18 cellular contexts compared by ENCODE assay signal in genomic region chr12:71764587-71765321, GRCh38. TPM values are rescaled to one million over a fixed set of nuclear protein-coding genes. Genes with fewer than 3 reads are reported as not detected.
DNase-seq lines count a peak whose midpoint lies in the region; ATAC-seq, FAIRE-seq and TF ChIP-seq lines count a peak whose summit lies in the region.
"Had no signal": no experiment of that assay in that cellular context is flagged by ENCODE, and none has a peak within 500 bp of the region (broad histone marks: within the 10 kb centered on the region; RNA-seq: fewer than 3 reads in every experiment).

No MANE protein-coding gene starts in this region.

- no peaks in the 10 kb centered on the region for H3K27me3 Mint-ChIP-seq in activated CD4-positive, alpha-beta T cell treated with anti-CD3 and anti-CD28 coated beads for 36 hours
- no peaks in the 10 kb centered on the region for H3K27me3 Mint-ChIP-seq in CD4-positive, alpha-beta memory T cell

- TF ChIP-seq CTCF in GM12878 (IDR thresholded peaks at IDR 0.05 in 2 of 3, conservative IDR thresholded peaks at IDR 0.05 in 1 of 3; ENCODE audit: control insufficient read depth in 2 of 3, extremely low read depth in 1 of 3, insufficient read depth in 1 of 3, low read depth in 3 of 3, low read length in 3 of 3) (no peak), osteoblast (IDR thresholded peaks at IDR 0.05; ENCODE audit: extremely low read depth, low read depth, low read length) (no peak), hepatocyte (IDR thresholded peaks at IDR 0.05; ENCODE audit: poor library complexity) (no peak)

- no peaks in the 10 kb centered on the region for H3K9me2 ChIP-seq in hepatocyte (replicated peaks; ENCODE audit: insufficient read depth)

- no peaks in the 10 kb centered on the region for H3K27me3 ChIP-seq in CD4-positive, alpha-beta memory T cell (ENCODE audit: insufficient read depth, low read length)
- H3K27me3 ChIP-seq in GM12878 (replicated peaks in 1 of 2; ENCODE audit: control insufficient read depth in 2 of 2, insufficient read depth in 2 of 2, low read length in 1 of 2) (no peaks in the 10 kb centered on the region), osteoblast (ENCODE audit: insufficient read depth, low read length) (no peaks in the 10 kb centered on the region), hepatocyte (no peaks in the 10 kb centered on the region)

- no peak for ATAC-seq in activated CD4-positive, alpha-beta T cell treated with anti-CD3 and anti-CD28 coated beads for 36 hours
- ATAC-seq in GM12878 = no peak

- H3K36me3 Mint-ChIP-seq in activated CD4-positive, alpha-beta T cell treated with anti-CD3 and anti-CD28 coated beads for 36 hours (ENCODE audit: low read depth) = peaks cover 52% of the 10 kb centered on the region
- peaks cover 29% of the 10 kb centered on the region in 2 donors for H3K36me3 Mint-ChIP-seq in CD4-positive, alpha-beta memory T cell

- H2AFZ ChIP-seq in GM12878 (ENCODE audit: control insufficient read depth, low read depth, low read length) (no peak overlapping the region), osteoblast (ENCODE audit: low read length) (no peak overlapping the region), hepatocyte (no peak overlapping the region)

- no TSS peak for BruUV-seq in GM12878 (replicated peaks; lab: Mats Ljungman, UMichigan)

- peaks cover 41% of the 10 kb centered on the region for H3K4me1 ChIP-seq in CD4-positive, alpha-beta memory T cell (ENCODE audit: insufficient read depth, low read length)
- H3K4me1 ChIP-seq in GM12878 (ENCODE audit: control insufficient read depth, insufficient read depth, low read length) = no peaks in the 10 kb centered on the region
- H3K4me1 ChIP-seq in osteoblast (ENCODE audit: insufficient read depth, low read length) = no peaks in the 10 kb centered on the region
- H3K4me1 ChIP-seq in hepatocyte (ENCODE audit: insufficient read depth) = no peaks in the 10 kb centered on the region

- TF ChIP-seq RAD21 in GM12878 (IDR thresholded peaks at IDR 0.05; ENCODE audit: insufficient read depth, low read depth, low read length) = no peak

- H3K4me2 ChIP-seq in GM12878 (ENCODE audit: control insufficient read depth, insufficient read depth) (no peak overlapping the region), osteoblast (ENCODE audit: insufficient read depth, low read length) (no peak overlapping the region), hepatocyte (no peak overlapping the region)

- POLR2A ChIA-PET in activated CD4-positive, alpha-beta T cell treated with anti-CD3 and anti-CD28 coated beads for 36 hours (lab: Charles Lee) = no interaction called here
- POLR2A ChIA-PET in CD4-positive, alpha-beta memory T cell (lab: Charles Lee; ENCODE audit: partially characterized antibody) = no interaction called here
- POLR2A ChIA-PET in GM12878 (lab: Charles Lee) = no interaction called here

- TF ChIP-seq EP300 in GM12878 (IDR thresholded peaks at IDR 0.05; ENCODE audit: borderline replicate concordance in 1 of 2, control insufficient read depth in 1 of 2, low read depth in 2 of 2, low read length in 2 of 2) = no peak

- no peak overlapping the region for H3K4me3 Mint-ChIP-seq in activated CD4-positive, alpha-beta T cell treated with anti-CD3 and anti-CD28 coated beads for 36 hours
- peak overlapping the region in 6 of 8 donors; percentile 0 to 74 (median 29) for H3K4me3 Mint-ChIP-seq in CD4-positive, alpha-beta memory T cell

- peak overlapping the region; percentile 22 for H3K27ac Mint-ChIP-seq in activated CD4-positive, alpha-beta T cell treated with anti-CD3 and anti-CD28 coated beads for 36 hours
- peak overlapping the region in 1 of 7 donors; percentile 65 for H3K27ac Mint-ChIP-seq in CD4-positive, alpha-beta memory T cell

- intact Hi-C loops in activated CD4-positive, alpha-beta T cell treated with anti-CD3 and anti-CD28 coated beads for 36 hours (cut with DNase I, micrococcal nuclease) = loop anchor here in 1 of 2 experiments (1.0 kb wide), 1 partner anchor 8 kb away; no protein-coding TSS in a partner anchor
- intact Hi-C loops in CD4-positive, alpha-beta memory T cell (cut with micrococcal nuclease) = no loop called here
- intact Hi-C loops in GM12878 (cut with micrococcal nuclease; ENCODE audit: unreplicated experiment) = no loop called here

- H3K9me3 Mint-ChIP-seq in activated CD4-positive, alpha-beta T cell treated with anti-CD3 and anti-CD28 coated beads for 36 hours (ENCODE audit: low read depth) = peaks cover 14% of the 10 kb centered on the region
- H3K9me3 Mint-ChIP-seq in CD4-positive, alpha-beta memory T cell = peaks cover 2 to 18% (median 11%) of the 10 kb centered on the region in 8 donors

- peaks cover 84% of the 10 kb centered on the region for H3K79me2 ChIP-seq in GM12878 (ENCODE audit: control insufficient read depth, insufficient read depth, low read length)
- H3K79me2 ChIP-seq in osteoblast (ENCODE audit: insufficient read depth, low read length) = peaks cover 97% of the 10 kb centered on the region
- H3K79me2 ChIP-seq in hepatocyte = peaks cover 97% of the 10 kb centered on the region

- RAD21 ChIA-PET in GM12878 (lab: Charles Lee; ENCODE audit: unreplicated experiment) = interaction anchor here (1.0 kb wide), 1 partner anchor 128 kb away, joined by 3 read pairs; no protein-coding TSS in a partner anchor

- no peak overlapping the region for H3K27ac ChIP-seq in CD4-positive, alpha-beta memory T cell (ENCODE audit: low read depth, low read length)
- H3K27ac ChIP-seq in GM12878 (ENCODE audit: control insufficient read depth, insufficient read depth) = no peak overlapping the region
- peak overlapping the region; percentile 67 for H3K27ac ChIP-seq in osteoblast (ENCODE audit: low read depth, low read length)
- H3K27ac ChIP-seq in hepatocyte = no peak overlapping the region
- H3K27ac ChIP-seq: 22Rv1 had no signal

- in situ Hi-C loops in GM12878 (cut with MboI) (no loop called here), G401 (cut with HindIII; ENCODE audit: low sequenced_read_pairs) (no loop called here)

- H4K20me1 ChIP-seq in GM12878 (ENCODE audit: control insufficient read depth, insufficient read depth) (no peaks in the 10 kb centered on the region), osteoblast (ENCODE audit: insufficient read depth, low read length) (peaks cover 50% of the 10 kb centered on the region), hepatocyte (ENCODE audit: insufficient read depth, poor library complexity, severe bottlenecking) (peaks cover 64% of the 10 kb centered on the region)

- DNase-seq in activated CD4-positive, alpha-beta T cell treated with anti-CD3 and anti-CD28 coated beads for 36 hours = no peak
- no peak for DNase-seq in activated CD4-positive, alpha-beta T cell treated with anti-CD3 and anti-CD28 coated beads for 1 hour
- no peak for DNase-seq in CD4-positive, alpha-beta memory T cell
- DNase-seq in GM12878 (ENCODE audit: low read depth, low spot score) (no peak), osteoblast (ENCODE audit: insufficient read length, low spot score, missing footprints) (no peak), hepatocyte (ENCODE audit: low spot score) (no peak), T-helper 1 cell (no peak), G401 (ENCODE audit: low spot score) (no peak)
- DNase-seq: DMS 273 treated with DMSO at 0.1 percent for 48 hours, GF-D8, GOT3, KBM-7, NCI-H1417 treated with DMSO at 0.1 percent for 48 hours, NCI-H1930, NCI-H446, RPMI8226 had no signal

- H3K9me3 ChIP-seq in CD4-positive, alpha-beta memory T cell (ENCODE audit: control insufficient read depth in 1 of 2, low read length in 2 of 2) = peaks cover 0 to 8% of the 10 kb centered on the region in 2 donors
- H3K9me3 ChIP-seq in GM12878 (replicated peaks; ENCODE audit: control insufficient read depth, insufficient read depth, low read length) (peaks cover 31% of the 10 kb centered on the region), osteoblast (ENCODE audit: low read depth, low read length) (peaks cover 4% of the 10 kb centered on the region), hepatocyte (ENCODE audit: low read depth) (no peaks in the 10 kb centered on the region)

- FAIRE-seq in GM12878 (lab: Jason Lieb, UNC) = no peak
- FAIRE-seq: GM12892 had no signal

- no peak overlapping the region for H3K9ac ChIP-seq in GM12878 (ENCODE audit: control insufficient read depth, insufficient read depth, low read length)

- peaks cover 64% of the 10 kb centered on the region for H3K4me1 Mint-ChIP-seq in activated CD4-positive, alpha-beta T cell treated with anti-CD3 and anti-CD28 coated beads for 36 hours
- H3K4me1 Mint-ChIP-seq in CD4-positive, alpha-beta memory T cell = peaks cover 46 to 72% (median 59%) of the 10 kb centered on the region in 4 donors

- CTCF ChIA-PET in activated CD4-positive, alpha-beta T cell treated with anti-CD3 and anti-CD28 coated beads for 36 hours (lab: Charles Lee) = no interaction called here
- CTCF ChIA-PET in CD4-positive, alpha-beta memory T cell (lab: Charles Lee; ENCODE audit: partially characterized antibody) = interaction anchor here (0.7 kb wide), 1 partner anchor 81 kb away, joined by 3 read pairs; no protein-coding TSS in a partner anchor
- CTCF ChIA-PET in GM12878 (lab: Yijun Ruan, JAX) = no interaction called here

- SMC1A ChIA-PET in GM12878 (lab: Charles Lee; ENCODE audit: uncharacterized antibody, unreplicated experiment) = interaction anchor here (0.7 kb wide), 1 partner anchor 78 kb away, joined by 3 read pairs; no protein-coding TSS in a partner anchor

- TF ChIP-seq POLR2A in GM12878 (IDR thresholded peaks at IDR 0.05; ENCODE audit: low read depth, low read length) = no peak

- peaks cover under 1% of the 10 kb centered on the region for H3K36me3 ChIP-seq in CD4-positive, alpha-beta memory T cell (ENCODE audit: insufficient read depth, low read length)
- no peaks in the 10 kb centered on the region; a peak in 2 of 4 replicates for H3K36me3 ChIP-seq in GM12878 (ENCODE audit: control insufficient read depth in 2 of 2, insufficient read depth in 2 of 2, low read length in 1 of 2)
- H3K36me3 ChIP-seq in osteoblast (ENCODE audit: insufficient read depth, low read length) = peaks cover 8% of the 10 kb centered on the region
- no peaks in the 10 kb centered on the region for H3K36me3 ChIP-seq in hepatocyte (replicated peaks; ENCODE audit: insufficient read depth, low read depth)

- WGBS in GM12878 (ENCODE audit: insufficient coverage, insufficient replicate concordance, low lambda C conversion rate, missing lambda C conversion rate) = 91% methylated on average over 6 of the region's 6 CpGs
- 97% methylated on average over 6 of the region's 6 CpGs for WGBS in hepatocyte (ENCODE audit: low lambda C conversion rate, missing lambda C conversion rate)

- no peak overlapping the region for H3K4me3 ChIP-seq in CD4-positive, alpha-beta memory T cell (ENCODE audit: low read length in 2 of 2)
- no peak overlapping the region for H3K4me3 ChIP-seq in GM12878
- no peak overlapping the region for H3K4me3 ChIP-seq in osteoblast (ENCODE audit: insufficient read depth, low read length)
- H3K4me3 ChIP-seq in hepatocyte = no peak overlapping the region

RNA-seq across cellular contexts. Expression of gene RAB21, which starts 10.1 kb away (rescaled TPM):
- total RNA-seq in activated CD4-positive, alpha-beta T cell treated with anti-CD3 and anti-CD28 coated beads for 36 hours = 10 to 100 TPM; 88.9 to 98.9 TPM
- total RNA-seq in CD4-positive, alpha-beta memory T cell = 10 to 100 TPM; 73.6 to 77.2 TPM
- polyA plus RNA-seq in CD4-positive, alpha-beta memory T cell = 10 to 100 TPM; 38.3 to 46.0 TPM
- total RNA-seq in GM12878 (2013; cell fraction: nucleolus; rRNA removed) = 59.2 and 62.7 TPM in 2 replicates
- total RNA-seq in GM12878 (2014; rRNA removed) (12.3 and 12.4 TPM in 2 replicates), GM12878 (2014; rRNA removed; fragmentation: Illumina TruSeq; extraction: Trizol) (42.0 and 42.8 TPM in 2 replicates), GM12878 (2021) (37.8 and 38.8 TPM in 2 replicates), osteoblast (12.7 TPM in 2 replicates), hepatocyte (17.4 and 39.2 TPM in 2 replicates)
- 26.4 TPM for polyA plus RNA-seq in GM12878 (2011; ENCODE audit: low read depth)
- polyA plus RNA-seq in GM12878 (2011; rRNA removed) (18.6 and 32.5 TPM in 2 replicates), GM12878 (2014; fragmentation: Illumina TruSeq; extraction: Trizol) (42.0 and 52.1 TPM in 2 replicates), GM12878 (2014; fragmentation: Nextera tagmentation; extraction: Ambion mirVana) (1 to 10 TPM; 5.3 to 8.2 TPM), GM12878 (2014; rRNA removed) (17.1 TPM in 2 replicates), GM12878 (2016; fragmentation: Nextera tagmentation; extraction: Ambion mirVana) (10 to 100 TPM in 1 of 2 experiments, 1 to 10 TPM in 1; 2.8 to 15.1 TPM), hepatocyte (52.2 and 65.0 TPM in 2 replicates)
- 3.8 and 4.0 TPM in 2 replicates for polyA plus RNA-seq in GM12878 (2011; cell fraction: cytosol; rRNA removed)
- 7.0 and 7.1 TPM in 2 replicates for polyA plus RNA-seq in GM12878 (2011; cell fraction: nucleus; rRNA removed)
- 40.0 and 50.2 TPM in 2 replicates for polyA plus RNA-seq in GM12878 (2012)
- polyA minus RNA-seq in GM12878 (2011; rRNA and poly(A)+ RNA removed) = 7.0 and 21.4 TPM in 2 replicates
- 8.3 and 9.1 TPM in 2 replicates for polyA minus RNA-seq in GM12878 (2011; cell fraction: cytosol; rRNA and poly(A)+ RNA removed)
- 6.2 and 8.1 TPM in 2 replicates for polyA minus RNA-seq in GM12878 (2011; cell fraction: nucleus; rRNA and poly(A)+ RNA removed)
- total RNA-seq in G401 (2014; rRNA removed; shearing (Covaris generic)) = 31.6 and 50.6 TPM in 2 replicates
